Comparison of ENCODE assay signal across 20 cellular contexts in genomic region chr10:31659665-31660064, GRCh38.
DNase-seq lines count a peak whose midpoint lies in the region; ATAC-seq, FAIRE-seq and TF ChIP-seq lines count a peak whose summit lies in the region.
"Had no signal": no experiment of that assay in that cellular context is flagged by ENCODE, and none has a peak within 500 bp of the region (broad histone marks: within the 10 kb centered on the region; RNA-seq: fewer than 3 reads in every experiment).

No MANE protein-coding gene starts in this region.

- no peak overlapping the region for H2AFZ ChIP-seq in GM23338

- H3K4me1 Mint-ChIP-seq in GM23338 (peaks cover 17% of the 10 kb centered on the region), endodermal cell (peaks cover 6% of the 10 kb centered on the region)
- H3K4me1 Mint-ChIP-seq: CD8-positive, alpha-beta memory T cell had no signal

- ATAC-seq in GM23338 (no peak), GM18858 (IDR thresholded peaks at IDR 0.05; ENCODE audit: unreplicated experiment) (no peak)
- ATAC-seq: Panc1 had no signal

- H3K9me3 Mint-ChIP-seq in GM23338 (peaks cover 3% of the 10 kb centered on the region; the same call in 1 of the 3 replicates), endodermal cell (peaks cover 5% of the 10 kb centered on the region)
- H3K9me3 Mint-ChIP-seq: CD8-positive, alpha-beta memory T cell had no signal

- no peak for TF ChIP-seq EP300 in stomach (IDR thresholded peaks at IDR 0.05)

- 88 to 100% methylated on average over 2 to 4 of the region's 4 CpGs for WGBS in endodermal cell (ENCODE audit: insufficient coverage in 1 of 2, insufficient read length in 1 of 2), 2 experiments
- WGBS in stomach, 5 donors, result 40 to 66% (median 52%) methylated on average over 4 of the region's 4 CpGs

- no peaks in the 10 kb centered on the region for H3K79me2 ChIP-seq in GM23338 (replicated peaks; ENCODE audit: insufficient read depth)

- TF ChIP-seq CTCF in GM23338 (conservative IDR thresholded peaks at IDR 0.05; ENCODE audit: low read depth in 2 of 2), result no peak
- TF ChIP-seq CTCF in endodermal cell (conservative IDR thresholded peaks at IDR 0.05), result no peak
- TF ChIP-seq CTCF in stomach (IDR thresholded peaks at IDR 0.05), result no peak

- DNase-seq in GM23338 (ENCODE audit: low spot score), result no peak
- DNase-seq in endodermal cell, result peak; percentile 64
- DNase-seq in stomach, result no peak
- DNase-seq in RCC 7860 (ENCODE audit: low spot score), result no peak
- DNase-seq in HuH-7.5 (ENCODE audit: low spot score), result no peak
- DNase-seq in activated T-cell treated with anti-CD3 and anti-CD28 coated beads, Interleukin-2, amount 50 U/mL, for 1 hour, result no peak
- DNase-seq: AML-193; CD8-positive, alpha-beta memory T cell; EL; HCEC 1CT; NCI-H1105; NCI-H1694; NCI-H2081; NCI-H2171 treated with DMSO at 0.1 percent for 48 hours; NCI-H524 treated with DMSO at 0.1 percent for 48 hours; NCI-H82 had no signal

- H3K36me3 Mint-ChIP-seq in GM23338 (ENCODE audit: low read depth) (no peaks in the 10 kb centered on the region), endodermal cell (ENCODE audit: low read depth) (no peaks in the 10 kb centered on the region)
- H3K36me3 Mint-ChIP-seq: CD8-positive, alpha-beta memory T cell had no signal

- H3K36me3 ChIP-seq in GM23338 (ENCODE audit: insufficient read depth) (no peaks in the 10 kb centered on the region), endodermal cell (ENCODE audit: control insufficient read depth, insufficient read depth, low read length) (no peaks in the 10 kb centered on the region), muscle layer of colon (ENCODE audit: insufficient read depth, low read length) (no peaks in the 10 kb centered on the region), stomach (no peaks in the 10 kb centered on the region)

- TF ChIP-seq POLR2A in stomach (IDR thresholded peaks at IDR 0.05), result no peak

- H3K4me1 ChIP-seq in GM23338 (ENCODE audit: insufficient read depth) (peaks cover 13% of the 10 kb centered on the region), endodermal cell (ENCODE audit: control insufficient read depth, insufficient read depth, low read length) (peaks cover under 1% of the 10 kb centered on the region), muscle layer of colon (ENCODE audit: insufficient read depth, low read length) (peaks cover 63% of the 10 kb centered on the region), stomach (peaks cover 0 to 31% (median 12%) of the 10 kb centered on the region in 4 donors)

- H3K27ac Mint-ChIP-seq in GM23338, result no peak overlapping the region
- H3K27ac Mint-ChIP-seq in endodermal cell, result no peak overlapping the region
- H3K27ac Mint-ChIP-seq: CD8-positive, alpha-beta memory T cell had no signal

- no peak overlapping the region for H3K4me2 ChIP-seq in GM23338

- H3K27ac ChIP-seq in GM23338 (ENCODE audit: low read depth) (no peak overlapping the region), endodermal cell (ENCODE audit: low read depth, low read length) (peak overlapping the region; percentile 39), muscle layer of colon (ENCODE audit: low read depth, low read length) (peak overlapping the region; percentile 62), stomach (peak overlapping the region in 3 of 5 donors; percentile 47 to 84 (median 66))
- H3K27ac ChIP-seq: C4-2B had no signal

- H3K9ac ChIP-seq in endodermal cell (ENCODE audit: extremely low read depth, low read length, poor library complexity, severe bottlenecking) (no peak overlapping the region), muscle layer of colon (ENCODE audit: low read length) (no peak overlapping the region)

- H3F3A ChIP-seq in GM23338 (replicated peaks; ENCODE audit: low read depth), result no peaks in the 10 kb centered on the region

- H3K9me2 ChIP-seq in GM23338 (ENCODE audit: insufficient read depth), result peaks cover 6% of the 10 kb centered on the region; the same call in 1 of the 2 replicates

- no peaks in the 10 kb centered on the region for H3K27me3 Mint-ChIP-seq in GM23338 (ENCODE audit: insufficient read depth, low read depth, poor library complexity)
- no peaks in the 10 kb centered on the region for H3K27me3 Mint-ChIP-seq in endodermal cell (ENCODE audit: insufficient read depth)

- H3K4me3 Mint-ChIP-seq in GM23338 (no peak overlapping the region), endodermal cell (no peak overlapping the region)
- H3K4me3 Mint-ChIP-seq: CD8-positive, alpha-beta memory T cell had no signal

- peaks cover 12% of the 10 kb centered on the region for H3K9me3 ChIP-seq in endodermal cell (ENCODE audit: control insufficient read depth, low read length)
- no peaks in the 10 kb centered on the region for H3K9me3 ChIP-seq in muscle layer of colon (ENCODE audit: low read length)
- no peaks in the 10 kb centered on the region for H3K9me3 ChIP-seq in stomach

- no peaks in the 10 kb centered on the region for H4K20me1 ChIP-seq in GM23338 (replicated peaks; ENCODE audit: insufficient read depth)

- intact Hi-C loops in stomach (cut with DNase I; ENCODE audit: low total_unique reads), result no loop called here

- FAIRE-seq in RCC 7860 (lab: Jason Lieb, UNC), result no peak

- H3K27me3 ChIP-seq in GM23338 (ENCODE audit: insufficient read depth) (no peaks in the 10 kb centered on the region), endodermal cell (ENCODE audit: control insufficient read depth, insufficient read depth, low read length, poor library complexity, severe bottlenecking) (no peaks in the 10 kb centered on the region), muscle layer of colon (ENCODE audit: control insufficient read depth in 1 of 2, insufficient read depth in 2 of 2, low read length in 2 of 2) (no peaks in the 10 kb centered on the region), stomach (no peaks in the 10 kb centered on the region)

- H3K4me3 ChIP-seq in GM23338 (no peak overlapping the region), endodermal cell (ENCODE audit: low read length) (peak overlapping the region; percentile 18), muscle layer of colon (ENCODE audit: low read depth in 1 of 2, low read length in 2 of 2) (no peak overlapping the region), stomach (no peak overlapping the region)

TF ChIP-seq in GM23338, 12 proteins besides CTCF, POLR2A, EP300 and RAD21 (continues in another document):
- no peak for TF ChIP-seq ETS1 (IDR thresholded peaks at IDR 0.05)
